In the genomic region with DNA sequence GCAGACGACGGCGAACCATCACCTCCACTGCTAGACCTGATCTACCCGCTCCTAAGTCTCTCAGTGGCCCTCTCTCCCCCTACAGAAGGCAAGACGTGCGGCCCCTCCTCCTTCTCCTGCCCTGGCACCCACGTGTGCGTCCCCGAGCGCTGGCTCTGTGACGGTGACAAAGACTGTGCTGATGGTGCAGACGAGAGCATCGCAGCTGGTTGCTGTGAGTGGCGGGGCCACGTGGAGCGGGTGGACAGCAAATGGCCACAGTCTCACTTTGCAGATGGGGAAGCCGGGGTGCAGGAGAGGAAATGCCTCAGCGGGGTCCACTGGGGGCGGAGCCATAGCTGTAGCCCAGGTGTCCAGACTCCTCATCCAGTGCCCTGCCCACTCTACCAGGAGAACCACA, we compare ENCODE assay signal across 1 cellular context.
A peak's percentile ranks its signal among the peaks of the same experiment; 100 is the strongest.
TF ChIP-seq lines count a peak whose summit lies in the region.

No MANE protein-coding gene starts in this region.

TF ChIP-seq in K562, 482 proteins besides CTCF, POLR2A, EP300 and RAD21:
- TF ChIP-seq FOXA1 (IDR thresholded peaks at IDR 0.05; ENCODE audit: borderline replicate concordance) (no peak), SAP30 (IDR thresholded peaks at IDR 0.05; ENCODE audit: borderline replicate concordance, insufficient read depth, low read depth, low read length, poor library complexity, severe bottlenecking) (no peak), PTBP1 (IDR thresholded peaks at IDR 0.05; ENCODE audit: low read depth, low read length) (no peak), TFAP4 (CRISPR knock-in tag; IDR thresholded peaks at IDR 0.05; ENCODE audit: borderline replicate concordance) (0 out of 2 replicates have a peak, but pooled peaks have one; percentile 23), ZC3H4 (CRISPR knock-in tag; IDR thresholded peaks at IDR 0.05; ENCODE audit: borderline replicate concordance) (0 out of 2 replicates have a peak, but pooled peaks have one; percentile 38), MAX (CRISPR knock-in tag; IDR thresholded peaks at IDR 0.05) (peak; percentile 25; the same call in 1 of the 2 replicates)
TF ChIP-seq in K562: peak in this region for 3.
